In the genomic region with DNA sequence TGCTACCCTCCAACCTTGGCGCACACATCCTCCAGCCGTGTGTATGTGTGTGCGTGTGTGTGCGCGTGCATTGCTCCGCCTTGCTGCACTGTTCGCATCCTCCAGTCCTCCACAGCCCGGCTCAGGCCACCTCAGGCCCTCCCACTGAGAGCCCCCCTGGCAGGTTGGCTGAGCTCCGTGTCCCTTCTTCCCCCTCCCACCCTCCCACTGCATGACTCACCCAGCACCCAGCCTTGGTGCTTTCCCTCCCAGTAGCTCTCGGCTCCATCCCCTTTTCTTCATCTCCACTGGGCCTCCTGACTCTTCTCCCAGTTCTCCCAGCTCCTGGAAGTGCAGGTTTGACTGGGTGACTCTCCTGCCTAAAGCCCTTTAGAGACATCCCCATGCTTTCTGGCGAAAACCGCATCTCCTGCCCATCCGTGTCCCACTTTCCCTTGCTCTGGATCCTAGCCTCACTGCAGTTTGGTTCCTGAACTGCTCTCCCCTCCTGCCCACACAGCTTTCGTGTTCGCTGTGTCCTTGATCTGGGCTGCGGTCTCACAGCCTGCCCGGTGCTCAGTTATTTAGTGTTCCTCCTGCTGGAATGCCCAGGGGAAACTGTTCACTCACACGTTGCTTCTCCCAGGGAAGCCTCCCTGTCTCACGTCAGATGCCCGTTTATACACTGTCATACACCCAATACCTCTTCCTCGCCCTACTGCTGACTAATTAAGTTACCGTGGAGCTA, we compare ENCODE assay signal across 12 cellular contexts. TPM values are rescaled to one million over a fixed set of nuclear protein-coding genes. Genes with fewer than 3 reads are reported as not detected.
A peak's percentile ranks its signal among the peaks of the same experiment; 100 is the strongest.
DNase-seq lines count a peak whose midpoint lies in the region; ATAC-seq, FAIRE-seq and TF ChIP-seq lines count a peak whose summit lies in the region.
"Had no signal": no experiment of that assay in that cellular context is flagged by ENCODE, and none has a peak within 500 bp of the region (broad histone marks: within the 10 kb centered on the region; RNA-seq: fewer than 3 reads in every experiment).

No MANE protein-coding gene starts in this region.

- no peak overlapping the region for H3K27ac Mint-ChIP-seq in T-helper 17 cell

- no peak for TF ChIP-seq RAD21 in HepG2 (CRISPR knock-in tag; IDR thresholded peaks at IDR 0.05)

- no peak for TF ChIP-seq CTCF in HepG2 (CRISPR knock-in tag; IDR thresholded peaks at IDR 0.05)

- TF ChIP-seq EP300 in HepG2 (IDR thresholded peaks at IDR 0.05; ENCODE audit: low read depth in 2 of 2, low read length in 2 of 2) (no peak), HepG2 (CRISPR knock-in tag; IDR thresholded peaks at IDR 0.05; ENCODE audit: borderline replicate concordance) (no peak)

- H3K4me3 ChIP-seq in right cardiac atrium (ENCODE audit: low read length) (no peak overlapping the region), HepG2 (replicated peaks in 1 of 3; ENCODE audit: insufficient read depth in 1 of 3, low read depth in 2 of 3, low read length in 3 of 3) (no peak overlapping the region)
- H3K4me3 ChIP-seq: PC-9 had no signal

- TF ChIP-seq POLR2A in HepG2 (IDR thresholded peaks at IDR 0.05; ENCODE audit: insufficient read depth in 1 of 2, low read depth in 2 of 2, low read length in 2 of 2) = peak in 1 of 2 experiments; percentile 35; a peak in 2 of 4 replicates

- H3K9me3 ChIP-seq in right cardiac atrium (ENCODE audit: control insufficient read depth, low read length) (no peaks in the 10 kb centered on the region), HepG2 (ENCODE audit: low read length) (no peaks in the 10 kb centered on the region), T-helper 17 cell (ENCODE audit: control insufficient read depth, low read length, poor library complexity, severe bottlenecking) (no peaks in the 10 kb centered on the region)

- H3K36me3 ChIP-seq in HepG2 (replicated peaks in 1 of 2; ENCODE audit: control insufficient read depth in 1 of 2, insufficient read depth in 2 of 2, low read length in 2 of 2) = peaks cover 12 to 34% of the 10 kb centered on the region in 2 experiments

- intact Hi-C loops in Right ventricle myocardium inferior (cut with DNase I) (no loop called here), right cardiac atrium (cut with DNase I) (no loop called here), HepG2 (cut with micrococcal nuclease; ENCODE audit: unreplicated experiment) (no loop called here)

- POLR2A ChIA-PET in HepG2 (lab: Yijun Ruan, JAX) = interaction anchor here (1.1 to 2.6 kb wide), 2 partner anchors 11 to 17 kb away, joined by 4 to 7 read pairs; no protein-coding TSS in a partner anchor

- peaks cover 18% of the 10 kb centered on the region; the same call in 1 of the 2 replicates for H4K20me1 ChIP-seq in HepG2 (ENCODE audit: insufficient read depth, low read length)

- peaks cover 29% of the 10 kb centered on the region for H3K4me1 Mint-ChIP-seq in T-helper 17 cell

- ATAC-seq in Right ventricle myocardium inferior (peak; percentile 21), right cardiac atrium (no peak), HepG2 (no peak; the same call in 2 of the 3 replicates), HG03457 (IDR thresholded peaks at IDR 0.05; ENCODE audit: unreplicated experiment) (no peak), T-helper 17 cell (no peak), GM21515 (IDR thresholded peaks at IDR 0.05; ENCODE audit: unreplicated experiment) (no peak)
- ATAC-seq: left ventricle myocardium superior had no signal

- no peak overlapping the region for H3K9ac ChIP-seq in HepG2 (ENCODE audit: insufficient read depth, low read depth, low read length)

- in situ Hi-C loops in HepG2 (cut with HindIII; ENCODE audit: extremely low pct_ligation_motif_present, low pct_unique_long_range_greater_than_20kb) = no loop called here

- H3K36me3 Mint-ChIP-seq in T-helper 17 cell (ENCODE audit: low read depth) = peaks cover 4% of the 10 kb centered on the region

- H3K4me2 ChIP-seq in HepG2 (ENCODE audit: low read depth, low read length) = no peak overlapping the region
- H3K4me2 ChIP-seq: PC-9 had no signal

- BruUV-seq in HepG2 (replicated peaks; lab: Mats Ljungman, UMichigan) = no TSS peak

- no peak overlapping the region for H2AFZ ChIP-seq in HepG2 (ENCODE audit: low read length)
- H2AFZ ChIP-seq: PC-9 had no signal

- no peak for FAIRE-seq in HepG2 (lab: Jason Lieb, UNC)

- CTCF ChIA-PET in HepG2 (lab: Yijun Ruan, JAX; ENCODE audit: low intra/inter-chr PET ratio, low total read pairs) = no interaction called here

- peaks cover 3% of the 10 kb centered on the region for H3K4me1 ChIP-seq in right cardiac atrium (ENCODE audit: control insufficient read depth, insufficient read depth, low read length)
- H3K4me1 ChIP-seq in HepG2 (ENCODE audit: insufficient read depth, low read length) = peaks cover 22% of the 10 kb centered on the region

- 75% methylated on average over 22 of the region's 22 CpGs for WGBS in right cardiac atrium
- WGBS in HepG2 (ENCODE audit: low lambda C conversion rate) = 87% methylated on average over 22 of the region's 22 CpGs

- peaks cover 23% of the 10 kb centered on the region for H3K79me2 ChIP-seq in HepG2 (ENCODE audit: insufficient read depth, low read length)

- H3K4me3 Mint-ChIP-seq in T-helper 17 cell = no peak overlapping the region
- H3K4me3 Mint-ChIP-seq: activated naive CD4-positive, alpha-beta T cell treated with anti-CD3 and anti-CD28 coated beads for 36 hours had no signal

- DNase-seq in Right ventricle myocardium inferior (ENCODE audit: missing footprints) (no peak), right cardiac atrium (no peak), astrocyte of the hippocampus (ENCODE audit: low read depth, low spot score) (peak; percentile 63), HepG2 (ENCODE audit: low spot score) (no peak), T-helper 17 cell (no peak)
- DNase-seq in stimulated activated naive CD4-positive, alpha-beta T cell treated with Interleukin-2 at 50 U/mL for 16 hours (lab: John Stamatoyannopoulos, UW) = no peak
- DNase-seq: activated naive CD4-positive, alpha-beta T cell treated with anti-CD3 and anti-CD28 coated beads for 36 hours; left ventricle myocardium superior; PC-9 had no signal

- H3K27ac ChIP-seq in right cardiac atrium (ENCODE audit: low read length) = no peak overlapping the region
- no peak overlapping the region for H3K27ac ChIP-seq in HepG2 (ENCODE audit: extremely low read length, insufficient read depth, low read length)
- H3K27ac ChIP-seq: epithelial cell of prostate, PC-9 had no signal

- no peaks in the 10 kb centered on the region for H3K27me3 Mint-ChIP-seq in T-helper 17 cell

- H3K27me3 ChIP-seq in right cardiac atrium (ENCODE audit: control insufficient read depth, insufficient read depth) (no peaks in the 10 kb centered on the region), HepG2 (ENCODE audit: control insufficient read depth in 1 of 2, insufficient read depth in 2 of 2, low read length in 2 of 2) (no peaks in the 10 kb centered on the region; a peak in 1 of 5 replicates)

TF ChIP-seq in HepG2, 621 proteins besides CTCF, POLR2A, EP300 and RAD21 (continues in another document):
- 0 out of 2 replicates have a peak, but pooled peaks have one; percentile 30 for TF ChIP-seq ZBTB38 (CRISPR knock-in tag; IDR thresholded peaks at IDR 0.05)
- no peak for TF ChIP-seq TEAD3 (CRISPR knock-in tag; optimal IDR thresholded peaks at IDR 0.05; ENCODE audit: borderline replicate concordance)
- 0 out of 2 replicates have a peak, but pooled peaks have one; percentile 43 for TF ChIP-seq RBFOX2 (IDR thresholded peaks at IDR 0.05; ENCODE audit: low read depth, low read length)
- peak; percentile 72 for TF ChIP-seq AGO1 (IDR thresholded peaks at IDR 0.05; ENCODE audit: low read depth, low read length, poor library complexity, severe bottlenecking)
- no peak for TF ChIP-seq RFX5 (IDR thresholded peaks at IDR 0.05; ENCODE audit: low read depth, low read length)
- peak; percentile 36 for TF ChIP-seq AGO2 (optimal IDR thresholded peaks at IDR 0.05; ENCODE audit: low read depth, low read length)
- TF ChIP-seq, protein P1, sequence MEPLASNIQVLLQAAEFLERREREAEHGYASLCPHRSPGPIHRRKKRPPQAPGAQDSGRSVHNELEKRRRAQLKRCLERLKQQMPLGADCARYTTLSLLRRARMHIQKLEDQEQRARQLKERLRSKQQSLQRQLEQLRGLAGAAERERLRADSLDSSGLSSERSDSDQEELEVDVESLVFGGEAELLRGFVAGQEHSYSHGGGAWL (CRISPR knock-in tag; IDR thresholded peaks at IDR 0.05) = no peak

RNA-seq across cellular contexts. Expression of gene TMEM177, which starts 4.9 kb away (rescaled TPM):
- total RNA-seq in Right ventricle myocardium inferior (10.5 TPM), right cardiac atrium (10 to 100 TPM in 2 of 4 donors, 1 to 10 TPM in 2; 6.6 to 10.9 (median 9.9) TPM), HepG2 (2016; rRNA removed; fragmentation: Illumina TruSeq; extraction: Trizol) (44.7 and 47.9 TPM in 2 replicates), T-helper 17 cell (1 to 10 TPM; 3.1 to 4.1 TPM)
- polyA plus RNA-seq in right cardiac atrium (10.7 TPM), HepG2 (2011; rRNA removed) (34.7 and 46.6 TPM in 2 replicates)
- 15.4 and 16.3 TPM in 2 replicates for total RNA-seq in HepG2 (2016; cell fraction: cytosol; rRNA removed; fragmentation: Illumina TruSeq; extraction: Trizol; ENCODE audit: low read depth)
- 47.5 and 49.2 TPM in 2 replicates for total RNA-seq in HepG2 (2016; cell fraction: insoluble cytoplasmic fraction; rRNA removed; fragmentation: Illumina TruSeq; extraction: Trizol)
- total RNA-seq in HepG2 (2016; cell fraction: membrane; rRNA removed; fragmentation: Illumina TruSeq; extraction: Trizol) = 27.3 and 32.1 TPM in 2 replicates
- 26.1 and 27.7 TPM in 2 replicates for total RNA-seq in HepG2 (2016; cell fraction: nucleus; rRNA removed; fragmentation: Illumina TruSeq; extraction: Trizol)
- polyA plus RNA-seq in HepG2 (2011; cell fraction: cytosol; rRNA removed) = 34.2 and 43.3 TPM in 2 replicates
- 46.4 and 51.6 TPM in 2 replicates for polyA plus RNA-seq in HepG2 (2011; cell fraction: nucleus; rRNA removed)
- polyA plus RNA-seq in HepG2 (2012) = 20.5 and 32.1 TPM in 2 replicates
- 12.8 and 13.4 TPM in 2 replicates for polyA plus RNA-seq in HepG2 (2016; cell fraction: cytosol; fragmentation: Illumina TruSeq; extraction: Trizol; ENCODE audit: low read depth)
- polyA plus RNA-seq in HepG2 (2016; cell fraction: insoluble cytoplasmic fraction; fragmentation: Illumina TruSeq; extraction: Trizol; ENCODE audit: low read depth) = 62.8 and 62.9 TPM in 2 replicates
- polyA plus RNA-seq in HepG2 (2016; cell fraction: membrane; fragmentation: Illumina TruSeq; extraction: Trizol; ENCODE audit: low read depth) = 19.9 and 21.6 TPM in 2 replicates
- polyA plus RNA-seq in HepG2 (2016; cell fraction: nucleus; fragmentation: Illumina TruSeq; extraction: Trizol; ENCODE audit: insufficient read depth, low read depth) = 41.1 and 43.7 TPM in 2 replicates
- polyA minus RNA-seq in HepG2 (2011; rRNA and poly(A)+ RNA removed; ENCODE audit: low replicate concordance) = 22.7 and 58.5 TPM in 2 replicates
- polyA minus RNA-seq in HepG2 (2011; cell fraction: cytosol; rRNA and poly(A)+ RNA removed) = 13.8 and 15.2 TPM in 2 replicates
- polyA minus RNA-seq in HepG2 (2011; cell fraction: nucleus; rRNA and poly(A)+ RNA removed) = 49.2 and 53.5 TPM in 2 replicates
